ENCODE assay signal across 8 cellular contexts in genomic region chr13:50366488-50367174, GRCh38.
A peak's percentile ranks its signal among the peaks of the same experiment; 100 is the strongest.
DNase-seq lines count a peak whose midpoint lies in the region; ATAC-seq and TF ChIP-seq lines count a peak whose summit lies in the region.

No MANE protein-coding gene starts in this region.

- peak; percentile 57 for DNase-seq in stimulated activated CD4-positive, alpha-beta T cell treated with anti-CD3 and anti-CD28 coated beads, Interleukin-15, amount 100 ng/mL, for 24 hours
- DNase-seq in stimulated activated CD4-positive, alpha-beta T cell treated with anti-CD3 and anti-CD28 coated beads, Interleukin-4, amount 100 ng/mL, for 1 hour: no peak
- peak; percentile 97 for DNase-seq in NCI-H69 (lab: John Stamatoyannopoulos, UW)
- DNase-seq in left lung: no peak
- DNase-seq in NCI-H226: no peak
- DNase-seq in midbrain (lab: John Stamatoyannopoulos, UW): no peak

- H3K27ac ChIP-seq in left lung: peak overlapping the region; percentile 73

- H3K4me1 ChIP-seq in left lung: peaks cover 16 to 25% of the 10 kb centered on the region in 2 donors

- H3K4me3 ChIP-seq in left lung: no peak overlapping the region

- no peaks in the 10 kb centered on the region for H3K27me3 ChIP-seq in left lung

- no peaks in the 10 kb centered on the region for H3K36me3 ChIP-seq in left lung

- no peak for TF ChIP-seq CTCF in left lung (IDR thresholded peaks at IDR 0.05)

- intact Hi-C loops in left lung (cut with DNase I): no loop called here

- ATAC-seq in HG02973 (IDR thresholded peaks at IDR 0.05; ENCODE audit: unreplicated experiment): peak; percentile 57
- peak; percentile 35 for ATAC-seq in left lung
- no peak for ATAC-seq in esophagus mucosa

- H3K9me3 ChIP-seq in left lung: no peaks in the 10 kb centered on the region

Comparison
In these comparisons a context has a peak if more than half of its experiments do, and no peak if none do; other contexts are left out.
1. DNase-seq: peak in stimulated activated CD4-positive, alpha-beta T cell treated with anti-CD3 and anti-CD28 coated beads, Interleukin-15, amount 100 ng/mL, for 24 hours (single experiment) and NCI-H69 (single experiment); none in stimulated activated CD4-positive, alpha-beta T cell treated with anti-CD3 and anti-CD28 coated beads, Interleukin-4, amount 100 ng/mL, for 1 hour (single experiment), left lung (0 of 2), NCI-H226 (single experiment) and midbrain (single experiment).